ENCODE assay signal across 1 cellular context in the genomic region with DNA sequence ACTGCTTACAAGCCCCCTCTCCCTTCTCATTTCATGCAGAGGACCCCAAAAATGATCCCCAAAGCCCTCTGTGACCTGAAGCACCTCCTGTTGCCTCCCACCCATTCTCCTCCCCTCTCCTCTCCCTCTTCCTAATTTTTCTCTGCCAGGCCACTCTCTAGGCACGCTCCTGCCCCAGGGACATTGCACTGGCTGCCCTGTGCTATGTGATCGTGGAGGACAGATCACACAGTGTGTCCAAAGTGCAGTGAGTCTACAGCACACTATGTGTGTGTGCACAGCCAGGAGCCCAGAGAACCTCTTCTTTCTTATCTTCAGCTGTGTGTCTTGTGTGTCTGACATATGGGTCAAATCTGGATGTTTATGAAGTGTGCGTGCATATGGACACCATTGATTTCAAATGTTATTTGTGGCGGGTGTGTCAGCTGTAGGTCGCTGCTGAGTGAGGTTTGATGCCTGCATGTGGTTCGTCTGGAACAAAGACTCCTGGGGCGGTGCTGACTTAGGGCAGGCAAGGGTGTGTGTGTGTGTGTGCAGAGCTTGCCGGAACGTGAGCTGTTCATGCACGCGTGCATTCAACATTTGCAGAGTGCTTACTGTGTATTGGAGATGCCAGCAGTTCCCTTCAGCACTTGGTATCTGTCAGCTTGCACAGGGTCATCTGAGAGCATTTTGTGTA.
TF ChIP-seq lines count a peak whose summit lies in the region.

No MANE protein-coding gene starts in this region.

TF ChIP-seq in SK-N-SH treated with all-trans-retinoic acid at 6 μM for 48 hours, 23 proteins besides CTCF, POLR2A, EP300 and RAD21 (continued from another document):
- TF ChIP-seq CREB5 (CRISPR knock-in tag; IDR thresholded peaks at IDR 0.05; ENCODE audit: low read depth) (no peak), ESRRG (CRISPR knock-in tag; IDR thresholded peaks at IDR 0.05) (no peak), OSR1 (CRISPR knock-in tag; IDR thresholded peaks at IDR 0.05) (no peak), TSHZ2 (CRISPR knock-in tag; IDR thresholded peaks at IDR 0.05) (no peak), TOX (CRISPR knock-in tag; IDR thresholded peaks at IDR 0.05; ENCODE audit: borderline replicate concordance) (no peak), POU6F1 (CRISPR knock-in tag; IDR thresholded peaks at IDR 0.05; ENCODE audit: borderline replicate concordance, low read depth) (no peak), ISL1 (CRISPR knock-in tag; IDR thresholded peaks at IDR 0.05) (no peak), ZC3H10 (CRISPR knock-in tag; IDR thresholded peaks at IDR 0.05) (no peak), ZFP3 (CRISPR knock-in tag; IDR thresholded peaks at IDR 0.05) (no peak), TCF4 (CRISPR knock-in tag; IDR thresholded peaks at IDR 0.05; ENCODE audit: borderline replicate concordance) (no peak), BACH2 (CRISPR knock-in tag; IDR thresholded peaks at IDR 0.05; ENCODE audit: borderline replicate concordance) (no peak), PPARA (CRISPR knock-in tag; IDR thresholded peaks at IDR 0.05; ENCODE audit: borderline replicate concordance) (no peak)
